8 cellular contexts compared by ENCODE assay signal in the genomic region with DNA sequence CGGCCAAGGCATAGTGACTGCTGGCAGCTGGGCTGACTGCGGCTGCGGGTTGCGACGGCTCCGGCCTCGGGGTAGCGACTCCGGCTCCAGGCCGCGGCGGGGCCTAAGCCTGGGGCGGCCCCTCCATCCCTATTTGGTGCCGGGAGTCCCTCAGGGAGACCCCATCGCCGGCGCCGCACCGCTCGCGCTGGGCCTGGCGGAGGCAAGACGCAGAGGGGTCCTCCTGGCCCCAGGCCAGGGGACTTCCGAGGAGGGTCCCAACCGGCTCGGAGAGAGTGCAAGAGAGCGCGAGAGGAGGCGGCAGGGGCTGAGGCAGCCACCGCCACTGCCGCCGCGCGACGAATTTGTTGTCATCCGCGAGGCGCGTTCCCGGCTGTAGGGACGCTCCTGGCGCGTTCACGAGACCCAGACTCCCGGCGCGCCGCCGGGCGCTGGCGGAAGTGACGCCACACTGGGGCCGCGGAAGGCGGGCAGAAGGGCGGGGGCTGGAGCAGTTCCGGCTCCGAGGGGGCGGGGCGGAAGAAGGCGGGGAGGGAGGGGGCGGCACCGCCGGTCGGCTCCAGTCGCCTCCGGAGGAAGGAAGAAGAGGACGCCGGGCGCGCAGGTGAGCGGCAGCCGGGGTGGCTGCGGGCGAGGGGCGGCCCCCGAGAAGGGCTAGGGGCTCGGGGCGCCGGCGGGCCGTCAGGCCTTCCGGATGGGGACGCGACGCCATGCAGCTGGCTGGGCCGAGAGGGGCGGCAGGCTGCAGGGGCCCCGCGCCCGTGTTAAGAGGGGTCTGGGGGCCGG. TPM values are rescaled to one million over a fixed set of nuclear protein-coding genes. Genes with fewer than 3 reads are reported as not detected.
DNase-seq lines count a peak whose midpoint lies in the region; ATAC-seq, FAIRE-seq and TF ChIP-seq lines count a peak whose summit lies in the region.

A gene with protein sequence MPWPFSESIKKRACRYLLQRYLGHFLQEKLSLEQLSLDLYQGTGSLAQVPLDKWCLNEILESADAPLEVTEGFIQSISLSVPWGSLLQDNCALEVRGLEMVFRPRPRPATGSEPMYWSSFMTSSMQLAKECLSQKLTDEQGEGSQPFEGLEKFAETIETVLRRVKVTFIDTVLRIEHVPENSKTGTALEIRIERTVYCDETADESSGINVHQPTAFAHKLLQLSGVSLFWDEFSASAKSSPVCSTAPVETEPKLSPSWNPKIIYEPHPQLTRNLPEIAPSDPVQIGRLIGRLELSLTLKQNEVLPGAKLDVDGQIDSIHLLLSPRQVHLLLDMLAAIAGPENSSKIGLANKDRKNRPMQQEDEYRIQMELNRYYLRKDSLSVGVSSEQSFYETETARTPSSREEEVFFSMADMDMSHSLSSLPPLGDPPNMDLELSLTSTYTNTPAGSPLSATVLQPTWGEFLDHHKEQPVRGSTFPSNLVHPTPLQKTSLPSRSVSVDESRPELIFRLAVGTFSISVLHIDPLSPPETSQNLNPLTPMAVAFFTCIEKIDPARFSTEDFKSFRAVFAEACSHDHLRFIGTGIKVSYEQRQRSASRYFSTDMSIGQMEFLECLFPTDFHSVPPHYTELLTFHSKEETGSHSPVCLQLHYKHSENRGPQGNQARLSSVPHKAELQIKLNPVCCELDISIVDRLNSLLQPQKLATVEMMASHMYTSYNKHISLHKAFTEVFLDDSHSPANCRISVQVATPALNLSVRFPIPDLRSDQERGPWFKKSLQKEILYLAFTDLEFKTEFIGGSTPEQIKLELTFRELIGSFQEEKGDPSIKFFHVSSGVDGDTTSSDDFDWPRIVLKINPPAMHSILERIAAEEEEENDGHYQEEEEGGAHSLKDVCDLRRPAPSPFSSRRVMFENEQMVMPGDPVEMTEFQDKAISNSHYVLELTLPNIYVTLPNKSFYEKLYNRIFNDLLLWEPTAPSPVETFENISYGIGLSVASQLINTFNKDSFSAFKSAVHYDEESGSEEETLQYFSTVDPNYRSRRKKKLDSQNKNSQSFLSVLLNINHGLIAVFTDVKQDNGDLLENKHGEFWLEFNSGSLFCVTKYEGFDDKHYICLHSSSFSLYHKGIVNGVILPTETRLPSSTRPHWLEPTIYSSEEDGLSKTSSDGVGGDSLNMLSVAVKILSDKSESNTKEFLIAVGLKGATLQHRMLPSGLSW (N-terminal part only) (minus strand): TSS at position 377 of the 786 bp plus-strand sequence. CDS start 365 bp downstream, at position 12.
A gene with protein sequence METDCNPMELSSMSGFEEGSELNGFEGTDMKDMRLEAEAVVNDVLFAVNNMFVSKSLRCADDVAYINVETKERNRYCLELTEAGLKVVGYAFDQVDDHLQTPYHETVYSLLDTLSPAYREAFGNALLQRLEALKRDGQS (plus strand): TSS at position 562 of the 786 bp plus-strand sequence. CDS start 18,722 bp downstream, outside the sequence.

- H3K4me3 ChIP-seq in epithelial cell of esophagus (ENCODE audit: low read length) (peak within 1 kb of the TSS; percentile 86), mucosa of descending colon (peak within 1 kb of the TSS; percentile 95)

- DNase-seq in D721Med (ENCODE audit: insufficient read length, low spot score) (peak; percentile 50), HuH-7.5 (ENCODE audit: low spot score) (peak; percentile 83), OCI-M1 (lab: John Stamatoyannopoulos, UW) (peak; percentile 92), activated T-cell treated with anti-CD3 and anti-CD28 coated beads for 24 hours (ENCODE audit: low read depth) (peak; percentile 98), epithelial cell of esophagus (ENCODE audit: low read depth) (peak; percentile 95), mucosa of descending colon (peak; percentile 97 to 99 (median 97))
- DNase-seq in stimulated activated CD8-positive, alpha-beta memory T cell treated with anti-CD3 and anti-CD28 coated beads, Interleukin-4, amount 100 ng/mL, for 1 hour (ENCODE audit: low read depth in 2 of 2, low spot score in 1 of 2), result peak; percentile 92 to 96

- TF ChIP-seq CTCF in D721Med (IDR thresholded peaks at IDR 0.05; ENCODE audit: insufficient read depth, missing control alignments), result no peak
- TF ChIP-seq CTCF in epithelial cell of esophagus (IDR thresholded peaks at IDR 0.05; ENCODE audit: insufficient read depth, low read depth, low read length, missing control alignments), result no peak
- no peak for TF ChIP-seq CTCF in mucosa of descending colon (IDR thresholded peaks at IDR 0.05)

- H3K4me1 ChIP-seq in mucosa of descending colon (ENCODE audit: low read depth), result peaks cover 33% of the 10 kb centered on the region

- FAIRE-seq in D721Med (lab: Jason Lieb, UNC), result no peak

- no peaks in the 10 kb centered on the region for H3K9me3 ChIP-seq in mucosa of descending colon

- intact Hi-C loops in mucosa of descending colon (cut with DNase I, micrococcal nuclease), result no loop called here

- ATAC-seq in GM21526 (IDR thresholded peaks at IDR 0.05; ENCODE audit: low FRiP score, unreplicated experiment) (peak; percentile 63), mucosa of descending colon (peak; percentile 90)

- H3K36me3 ChIP-seq in mucosa of descending colon (ENCODE audit: low read depth), result no peaks in the 10 kb centered on the region

RNA-seq across cellular contexts. Expression of the first gene that starts in this region (rescaled TPM):
- 10 to 100 TPM; 22.1 to 35.9 (median 24.2) TPM for total RNA-seq in mucosa of descending colon

RNA-seq across cellular contexts. Expression of the second gene that starts in this region (rescaled TPM):
- total RNA-seq in mucosa of descending colon, result 100 to 1,000 TPM in 2 of 3 donors, 10 to 100 TPM in 1; 81.3 to 143 (median 128) TPM

Comparison
In these comparisons a context has a peak if more than half of its experiments do, and no peak if none do; other contexts are left out.
1. Peak in every context shown above with its lines: DNase-seq, ATAC-seq and H3K4me3 ChIP-seq.